ENCODE assay signal across 17 cellular contexts in genomic region chr9:111065414-111065813, GRCh38. TPM values are rescaled to one million over a fixed set of nuclear protein-coding genes. Genes with fewer than 3 reads are reported as not detected.
DNase-seq lines count a peak whose midpoint lies in the region; ATAC-seq and TF ChIP-seq lines count a peak whose summit lies in the region.
"Had no signal": no experiment of that assay in that cellular context is flagged by ENCODE, and none has a peak within 500 bp of the region (broad histone marks: within the 10 kb centered on the region; RNA-seq: fewer than 3 reads in every experiment).

No MANE protein-coding gene starts in this region.

- WGBS in hepatocyte (ENCODE audit: low lambda C conversion rate, missing lambda C conversion rate): 88% methylated on average over 4 of the region's 4 CpGs

- no peak overlapping the region for H3K4me2 ChIP-seq in hepatocyte

- H3K27ac Mint-ChIP-seq in CD14-positive monocyte: peak overlapping the region; percentile 10 to 75 (median 45)

- H3K27me3 Mint-ChIP-seq in CD14-positive monocyte (ENCODE audit: low read depth in 3 of 3): peaks cover 0 to 1% (median 0%) of the 10 kb centered on the region in 3 donors

- ATAC-seq in GM18868 (IDR thresholded peaks at IDR 0.05; ENCODE audit: unreplicated experiment) (peak; percentile 68), GM18498 (IDR thresholded peaks at IDR 0.05; ENCODE audit: unreplicated experiment) (no peak), GM19395 (IDR thresholded peaks at IDR 0.05; ENCODE audit: unreplicated experiment) (no peak), HG03039 (IDR thresholded peaks at IDR 0.05; ENCODE audit: unreplicated experiment) (no peak)
- ATAC-seq: PC-3 had no signal

- H3K36me3 ChIP-seq in hepatocyte (replicated peaks; ENCODE audit: insufficient read depth, low read depth): no peaks in the 10 kb centered on the region
- no peaks in the 10 kb centered on the region for H3K36me3 ChIP-seq in BE2C

- H3K4me3 ChIP-seq in hepatocyte (no peak overlapping the region), BE2C (ENCODE audit: low read depth, low read length) (no peak overlapping the region)

- H4K20me1 ChIP-seq in hepatocyte (ENCODE audit: insufficient read depth, poor library complexity, severe bottlenecking): no peaks in the 10 kb centered on the region

- DNase-seq in CD14-positive monocyte (ENCODE audit: low spot score) (no peak), NOMO-1 treated with dmso at 0.1 percent for 144 hours (lab: John Stamatoyannopoulos, UW; ENCODE audit: unreplicated experiment) (peak; percentile 41), hepatocyte (ENCODE audit: low spot score) (no peak), BE2C (no peak)
- DNase-seq: C1 segment of cervical spinal cord, COR-L47, GOT3, KBM-7, NCI-H1092 treated with DMSO at 0.1 percent for 48 hours, NCI-H226, NCI-H524 treated with DMSO at 0.1 percent for 48 hours, PC-3 had no signal

- H3K27me3 ChIP-seq in hepatocyte (no peaks in the 10 kb centered on the region), BE2C (no peaks in the 10 kb centered on the region)

- intact Hi-C loops in CD14-positive monocyte (cut with micrococcal nuclease): no loop called here

- H3K4me1 Mint-ChIP-seq in CD14-positive monocyte: peaks cover 54% of the 10 kb centered on the region

- H3K4me3 Mint-ChIP-seq in CD14-positive monocyte: peak overlapping the region; percentile 34 to 68

- H3K27ac ChIP-seq in hepatocyte: peak overlapping the region; percentile 66
- H3K27ac ChIP-seq: RWPE1 had no signal

- peaks cover 0 to 5% (median 2%) of the 10 kb centered on the region in 7 donors for H3K9me3 Mint-ChIP-seq in CD14-positive monocyte

- no peaks in the 10 kb centered on the region for H3K36me3 Mint-ChIP-seq in CD14-positive monocyte

- no peaks in the 10 kb centered on the region for H3K9me2 ChIP-seq in hepatocyte (replicated peaks; ENCODE audit: insufficient read depth)

- H3K79me2 ChIP-seq in hepatocyte: no peaks in the 10 kb centered on the region

- no peak for TF ChIP-seq CTCF in CD14-positive monocyte (IDR thresholded peaks at IDR 0.05)
- TF ChIP-seq CTCF in hepatocyte (IDR thresholded peaks at IDR 0.05; ENCODE audit: poor library complexity): no peak
- TF ChIP-seq CTCF in BE2C (IDR thresholded peaks at IDR 0.05; ENCODE audit: low read depth, low read length): no peak

- H3K4me1 ChIP-seq in hepatocyte (ENCODE audit: insufficient read depth) (no peaks in the 10 kb centered on the region), BE2C (peaks cover 35% of the 10 kb centered on the region)

- H3K9me3 ChIP-seq in hepatocyte (ENCODE audit: low read depth) (no peaks in the 10 kb centered on the region), BE2C (no peaks in the 10 kb centered on the region)

- no peak overlapping the region for H2AFZ ChIP-seq in hepatocyte

RNA-seq across cellular contexts. Expression of gene LPAR1, which starts 27.1 kb away (rescaled TPM):
- 10 to 100 TPM; 15.1 to 18.1 TPM for polyA plus RNA-seq in CD14-positive monocyte
- total RNA-seq in hepatocyte: 36.8 and 45.9 TPM in 2 replicates
- polyA plus RNA-seq in hepatocyte: 20.2 and 24.2 TPM in 2 replicates
- 10.4 TPM for polyA plus RNA-seq in BE2C (2012; ENCODE audit: insufficient read depth, insufficient read length, low read depth)
